ENCODE assay signal across 8 cellular contexts in genomic region chr1:226223157-226223785, GRCh38. TPM values are rescaled to one million over a fixed set of nuclear protein-coding genes. Genes with fewer than 3 reads are reported as not detected.
A peak's percentile ranks its signal among the peaks of the same experiment; 100 is the strongest.
DNase-seq lines count a peak whose midpoint lies in the region; ATAC-seq and TF ChIP-seq lines count a peak whose summit lies in the region.

Gene MIXL1 (plus strand): TSS chr1:226223664. CDS start chr1:226223682, 18 bp downstream.

- peak; percentile 14 for DNase-seq in Daoy (ENCODE audit: low read depth)
- no peak for DNase-seq in coronary artery (ENCODE audit: low spot score)
- DNase-seq in natural killer cell: no peak
- DNase-seq in amygdala (lab: John Stamatoyannopoulos, UW): no peak
- DNase-seq in SW 1271 (lab: John Stamatoyannopoulos, UW): no peak
- no peak for DNase-seq in DMS153 treated with DMSO at 0.1 percent for 48 hours (lab: John Stamatoyannopoulos, UW; ENCODE audit: unreplicated experiment)

- H3K9me3 Mint-ChIP-seq in natural killer cell: no peaks in the 10 kb centered on the region

- peak within 1 kb of the TSS; percentile 86 for H3K4me3 Mint-ChIP-seq in natural killer cell

- no peaks in the 10 kb centered on the region for H3K4me1 Mint-ChIP-seq in natural killer cell

- no peak for TF ChIP-seq CTCF in coronary artery (IDR thresholded peaks at IDR 0.05)
- no peak for TF ChIP-seq CTCF in natural killer cell (IDR thresholded peaks at IDR 0.05)

- intact Hi-C loops in natural killer cell (cut with micrococcal nuclease): no loop called here

- peak within 1 kb of the TSS; percentile 80 for H3K4me3 ChIP-seq in coronary artery

- H3K27ac ChIP-seq in coronary artery: no peak within 1 kb of the TSS

- H3K27me3 Mint-ChIP-seq in natural killer cell (ENCODE audit: low read depth in 2 of 2): peaks cover 15 to 30% of the 10 kb centered on the region in 2 donors

- ATAC-seq in GM19438 (IDR thresholded peaks at IDR 0.05; ENCODE audit: low read depth, unreplicated experiment) (peak; percentile 35), HG03565 (IDR thresholded peaks at IDR 0.05; ENCODE audit: unreplicated experiment) (peak; percentile 23), natural killer cell (peak; percentile 12 to 61 (median 36))

- H3K27ac Mint-ChIP-seq in natural killer cell: no peak within 1 kb of the TSS

- H3K36me3 Mint-ChIP-seq in natural killer cell: peaks cover 8% of the 10 kb centered on the region

RNA-seq across cellular contexts. Expression of gene MIXL1, which starts in this region (rescaled TPM):
- 0.17 TPM in 1 of 2 replicates, not detected in the other for total RNA-seq in Daoy (2014; rRNA removed; shearing (Covaris generic))
- under 1 TPM in 1 of 3 donors, not detected in 2; 0.58 TPM for total RNA-seq in natural killer cell

Comparison
In these comparisons a context has a peak if more than half of its experiments do, and no peak if none do; other contexts are left out.
1. Peak in DNase-seq in Daoy; RNA of the gene not detected or under 1 TPM.
2. Peak in ATAC-seq in natural killer cell; RNA of the gene not detected or under 1 TPM.